38 cellular contexts compared by ENCODE assay signal in the genomic region with DNA sequence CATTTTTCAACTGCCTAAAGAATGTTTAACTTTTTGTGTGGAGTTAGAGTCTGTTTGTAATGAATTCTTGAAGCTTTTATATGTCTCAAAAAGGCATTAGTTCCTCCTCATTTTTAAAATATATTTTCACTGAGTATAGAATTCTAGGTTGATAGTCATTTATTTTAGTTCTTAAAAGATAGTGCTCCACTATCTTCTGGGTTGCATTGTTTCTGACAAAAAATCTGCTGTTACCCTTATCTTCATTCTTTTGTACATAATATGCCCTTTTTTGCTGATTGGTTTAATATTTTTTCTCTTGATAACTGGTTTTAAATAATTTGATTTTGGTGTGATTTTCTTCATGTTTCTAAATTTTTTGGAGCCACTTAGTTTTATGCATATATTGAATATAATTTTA.
"Had no signal": no experiment of that assay in that cellular context is flagged by ENCODE, and none has a peak within 500 bp of the region (broad histone marks: within the 10 kb centered on the region; RNA-seq: fewer than 3 reads in every experiment).

No MANE protein-coding gene starts in this region.

- DNase-seq: activated B cell treated with CpG ODN at 0.5 μM for 24 hours; activated CD4-positive, alpha-beta memory T cell treated with anti-CD3 and anti-CD28 coated beads for 36 hours; activated CD4-positive, alpha-beta T cell treated with anti-CD3 and anti-CD28 coated beads for 4 hours; activated CD4-positive, alpha-beta T cell treated with anti-CD3 and anti-CD28 coated beads, Interleukin-2, amount 10 ng/mL, durations not matched to agents 24 days and 14 days; activated CD4-positive, alpha-beta T cell treated with anti-CD3 and anti-CD28 coated beads, Interleukin-2, amount 50 U/mL, for 1 hour; activated CD4-positive, alpha-beta T cell treated with anti-CD3 and anti-CD28 coated beads, Interleukin-2, amount 50 U/mL, for 4 hours; activated CD4-positive, CD25-positive, alpha-beta regulatory T cell treated with anti-CD3 and anti-CD28 coated beads, Interleukin-2, amount 50 U/mL, for 72 hours; activated CD8-positive, alpha-beta memory T cell treated with anti-CD3 and anti-CD28 coated beads, Interleukin-2, amount 50 U/mL, for 4 hours; activated CD8-positive, alpha-beta T cell treated with anti-CD3 and anti-CD28 coated beads for 36 hours; activated effector memory CD4-positive, alpha-beta T cell treated with anti-CD3 and anti-CD28 coated beads, Interleukin-2, amount 50 U/mL, for 16 hours; activated gamma-delta T cell treated with Interleukin-2 at 50 U/mL for 16 hours; activated naive CD4-positive, alpha-beta T cell; activated naive CD4-positive, alpha-beta T cell treated with anti-CD3 and anti-CD28 coated beads for 36 hours; activated naive CD4-positive, alpha-beta T cell treated with anti-CD3 and anti-CD28 coated beads, Interleukin-2, amount 50 U/mL, for 16 hours; activated naive CD8-positive, alpha-beta T cell treated with anti-CD3 and anti-CD28 coated beads for 36 hours; activated T-cell treated with anti-CD3 and anti-CD28 coated beads for 4 hours; activated T-cell treated with anti-CD3 and anti-CD28 coated beads, Interleukin-2, amount 50 U/mL, for 1 hour; activated T-cell treated with anti-CD3 and anti-CD28 coated beads, Interleukin-2, amount 50 U/mL, for 4 hours; activated T-cell treated with anti-CD3 and anti-CD28 coated beads, Interleukin-2, amount 50 U/mL, for 72 hours; adrenal gland; amniotic stem cell; aorta; body of pancreas; brain microvascular endothelial cell; central memory CD4-positive, alpha-beta T cell; SW 1271; T-helper 1 cell; T-helper 2 cell; T-helper 9 cell; WERI-Rb-1 had no signal

- H3K27ac ChIP-seq: adrenal gland, body of pancreas, brain microvascular endothelial cell, breast epithelium, WERI-Rb-1 had no signal

- H3K36me3 ChIP-seq: adrenal gland, brain microvascular endothelial cell, breast epithelium, WERI-Rb-1 had no signal

- FAIRE-seq: astrocyte, TTC549 had no signal

- H3K36me3 Mint-ChIP-seq: activated CD4-positive, alpha-beta memory T cell treated with anti-CD3 and anti-CD28 coated beads for 36 hours; activated naive CD8-positive, alpha-beta T cell treated with anti-CD3 and anti-CD28 coated beads for 36 hours had no signal

- H3K27ac Mint-ChIP-seq: activated B cell treated with CpG ODN at 0.5 μM for 24 hours; activated CD4-positive, alpha-beta memory T cell treated with anti-CD3 and anti-CD28 coated beads for 36 hours; activated CD4-positive, alpha-beta T cell treated with anti-CD3 and anti-CD28 coated beads, Interleukin-2, amount 10 ng/mL, durations not matched to agents 24 days and 14 days; activated CD8-positive, alpha-beta T cell treated with anti-CD3 and anti-CD28 coated beads for 36 hours; activated naive CD4-positive, alpha-beta T cell treated with anti-CD3 and anti-CD28 coated beads for 36 hours; activated naive CD4-positive, alpha-beta T cell treated with anti-CD3 and anti-CD28 coated beads, Interleukin-2, amount 50 U/mL, for 72 hours; activated naive CD8-positive, alpha-beta T cell treated with anti-CD3 and anti-CD28 coated beads for 36 hours; activated T-cell treated with anti-CD3 and anti-CD28 coated beads, Interleukin-2, amount 50 U/mL, for 72 hours; activated T-helper 1 cell treated with anti-CD3 and anti-CD28 coated beads, Interleukin-12 subunit alpha, Interleukin-12 subunit beta, Interleukin-2, Interleukin-4 antibody, amounts not matched to agents 30 ng/mL and 10 ng/mL and 1 ng/mL, durations not matched to agents 14 hours and 24 hours and 36 hours; activated T-helper 17 cell treated with anti-CD3 and anti-CD28 coated beads, Interleukin-2, amount 50 U/mL, for 72 hours; T-helper 1 cell treated with Interleukin-12 subunit alpha and Interleukin-12 subunit beta and Interleukin-4 antibody, amounts not matched to agents 30 μg/mL and 1 μg/mL, for 36 hours; T-helper 2 cell treated with Interferon-gamma antibody and Interleukin-4, amounts not matched to agents 5 μg/mL and 100 μg/mL, for 36 hours had no signal

- ATAC-seq: activated CD8-positive, alpha-beta T cell treated with anti-CD3 and anti-CD28 coated beads for 36 hours; activated naive CD4-positive, alpha-beta T cell treated with anti-CD3 and anti-CD28 coated beads, Interleukin-2, amount 50 U/mL, for 72 hours; activated T-cell treated with anti-CD3 and anti-CD28 coated beads, Interleukin-2, amount 50 U/mL, for 4 hours; activated T-cell treated with anti-CD3 and anti-CD28 coated beads, Interleukin-2, amount 50 U/mL, for 72 hours; activated T-helper 17 cell treated with anti-CD3 and anti-CD28 coated beads, Interleukin-2, amount 50 U/mL, for 72 hours; body of pancreas had no signal

- H3K4me1 ChIP-seq: adrenal gland, body of pancreas, breast epithelium had no signal

- H3K4me3 ChIP-seq: adrenal gland, body of pancreas, breast epithelium had no signal

- H3K27me3 Mint-ChIP-seq: activated B cell treated with CpG ODN at 0.5 μM for 24 hours; activated CD4-positive, alpha-beta memory T cell treated with anti-CD3 and anti-CD28 coated beads for 36 hours; activated CD4-positive, alpha-beta T cell treated with anti-CD3 and anti-CD28 coated beads, Interleukin-2, amount 10 ng/mL, durations not matched to agents 24 days and 14 days; activated CD8-positive, alpha-beta T cell treated with anti-CD3 and anti-CD28 coated beads for 36 hours; activated naive CD8-positive, alpha-beta T cell treated with anti-CD3 and anti-CD28 coated beads for 36 hours; activated T-helper 17 cell treated with anti-CD3 and anti-CD28 coated beads, Interleukin-2, amount 50 U/mL, for 72 hours had no signal

- H3K9me3 ChIP-seq: adrenal gland, body of pancreas had no signal

- H3K9me3 Mint-ChIP-seq: activated CD4-positive, alpha-beta T cell treated with anti-CD3 and anti-CD28 coated beads, Interleukin-2, amount 10 ng/mL, durations not matched to agents 24 days and 14 days had no signal

- H3K4me3 Mint-ChIP-seq: activated B cell treated with CpG ODN at 0.5 μM for 24 hours; activated CD4-positive, alpha-beta memory T cell treated with anti-CD3 and anti-CD28 coated beads for 36 hours; activated CD4-positive, alpha-beta T cell treated with anti-CD3 and anti-CD28 coated beads, Interleukin-2, amount 10 ng/mL, durations not matched to agents 24 days and 14 days; activated CD8-positive, alpha-beta T cell treated with anti-CD3 and anti-CD28 coated beads for 36 hours; activated naive CD4-positive, alpha-beta T cell treated with anti-CD3 and anti-CD28 coated beads for 36 hours; activated naive CD8-positive, alpha-beta T cell treated with anti-CD3 and anti-CD28 coated beads for 36 hours; activated T-cell treated with anti-CD3 and anti-CD28 coated beads, Interleukin-2, amount 50 U/mL, for 4 hours; activated T-cell treated with anti-CD3 and anti-CD28 coated beads, Interleukin-2, amount 50 U/mL, for 72 hours; activated T-helper 1 cell treated with anti-CD3 and anti-CD28 coated beads, Interleukin-12 subunit alpha, Interleukin-12 subunit beta, Interleukin-2, Interleukin-4 antibody, amounts not matched to agents 30 ng/mL and 10 ng/mL and 1 ng/mL, durations not matched to agents 14 hours and 24 hours and 36 hours; activated T-helper 17 cell treated with anti-CD3 and anti-CD28 coated beads, Interleukin-2, amount 50 U/mL, for 72 hours; T-helper 1 cell treated with Interleukin-12 subunit alpha and Interleukin-12 subunit beta and Interleukin-4 antibody, amounts not matched to agents 30 μg/mL and 1 μg/mL, for 36 hours; T-helper 2 cell treated with Interferon-gamma antibody and Interleukin-4, amounts not matched to agents 5 μg/mL and 100 μg/mL, for 36 hours had no signal

- H3K4me1 Mint-ChIP-seq: activated B cell treated with CpG ODN at 0.5 μM for 24 hours; activated CD4-positive, alpha-beta T cell treated with anti-CD3 and anti-CD28 coated beads, Interleukin-2, amount 10 ng/mL, durations not matched to agents 24 days and 14 days; activated naive CD8-positive, alpha-beta T cell treated with anti-CD3 and anti-CD28 coated beads for 36 hours; activated T-helper 17 cell treated with anti-CD3 and anti-CD28 coated beads, Interleukin-2, amount 50 U/mL, for 72 hours had no signal

- H3K27me3 ChIP-seq: adrenal gland, body of pancreas, brain microvascular endothelial cell, breast epithelium had no signal
